In genomic region chr7:128040205-128040604, GRCh38 we compare ENCODE assay signal across 28 cellular contexts.
"Had no signal": no experiment of that assay in that cellular context is flagged by ENCODE, and none has a peak within 500 bp of the region (broad histone marks: within the 10 kb centered on the region; RNA-seq: fewer than 3 reads in every experiment).

No MANE protein-coding gene starts in this region.

- H3K27me3 Mint-ChIP-seq: stimulated activated memory B cell treated with anti-CD40 and anti-IgM and Interleukin-4, amounts not matched to agents 10 μg/mL and 1 μg/mL and 100 μg/mL, for 72 hours; stimulated activated naive B cell treated with anti-CD40 and anti-IgM and Interleukin-4, amounts not matched to agents 10 μg/mL and 1 μg/mL and 100 μg/mL, for 72 hours; stimulated activated naive CD8-positive, alpha-beta T cell treated with anti-CD3 and anti-CD28 coated beads, Interleukin-15, amount 100 ng/mL, for 72 hours; stimulated activated naive CD8-positive, alpha-beta T cell treated with anti-CD3 and anti-CD28 coated beads, Interleukin-15, Interleukin-2, amounts not matched to agents 100 ng/mL and 50 ng/mL, for 24 hours; type B pancreatic cell had no signal

- ATAC-seq: stimulated activated effector memory CD8-positive, alpha-beta T cell treated with anti-CD3 and anti-CD28 coated beads, Interleukin-12 subunit alpha, Interleukin-12 subunit beta, amount 100 ng/mL, for 72 hours; stimulated activated memory B cell treated with anti-CD40 and anti-IgM and Interleukin-4, amounts not matched to agents 10 μg/mL and 1 μg/mL and 100 μg/mL, for 72 hours; stimulated activated naive B cell treated with anti-CD40 and anti-IgM and Interleukin-4, amounts not matched to agents 10 μg/mL and 1 μg/mL and 100 μg/mL, for 72 hours; stimulated activated naive CD8-positive, alpha-beta T cell treated with anti-CD3 and anti-CD28 coated beads, Interleukin-15, amount 100 ng/mL, for 72 hours; stimulated activated naive CD8-positive, alpha-beta T cell treated with anti-CD3 and anti-CD28 coated beads, Interleukin-15, Interleukin-2, amounts not matched to agents 100 U/mL and 50 U/mL, for 24 hours; upper lobe of right lung had no signal

- H3K4me3 Mint-ChIP-seq: stimulated activated effector memory CD8-positive, alpha-beta T cell treated with anti-CD3 and anti-CD28 coated beads, Interleukin-12 subunit alpha, Interleukin-12 subunit beta, amount 100 ng/mL, for 72 hours; stimulated activated memory B cell treated with anti-CD40 and anti-IgM and Interleukin-4, amounts not matched to agents 10 μg/mL and 1 μg/mL and 100 μg/mL, for 72 hours; stimulated activated naive B cell treated with anti-CD40 and anti-IgM and Interleukin-4, amounts not matched to agents 10 μg/mL and 1 μg/mL and 100 μg/mL, for 72 hours; stimulated activated naive CD8-positive, alpha-beta T cell treated with anti-CD3 and anti-CD28 coated beads, Interleukin-15, amount 100 ng/mL, for 72 hours; stimulated activated naive CD8-positive, alpha-beta T cell treated with anti-CD3 and anti-CD28 coated beads, Interleukin-15, Interleukin-2, amounts not matched to agents 100 ng/mL and 50 ng/mL, for 24 hours; type B pancreatic cell had no signal

- H3K36me3 ChIP-seq: thoracic aorta, thyroid gland, tibial nerve, transverse colon, upper lobe of left lung, upper lobe of right lung, uterus, vagina had no signal

- DNase-seq: stimulated activated CD4-positive, alpha-beta T cell treated with anti-CD3 and anti-CD28 coated beads, Interleukin-2, amount 100 ng/mL, for 48 hours; stimulated activated CD4-positive, alpha-beta T cell treated with anti-CD3 and anti-CD28 coated beads, Interleukin-4, amount 100 ng/mL, for 1 hour; stimulated activated CD4-positive, alpha-beta T cell treated with anti-CD3 and anti-CD28 coated beads, Interleukin-4, amount 100 ng/mL, for 24 hours; stimulated activated CD4-positive, alpha-beta T cell treated with anti-CD3 and anti-CD28 coated beads, Interleukin-4, amount 100 ng/mL, for 4 hours; stimulated activated CD8-positive, alpha-beta memory T cell treated with anti-CD3 and anti-CD28 coated beads, Interleukin-4, amount 100 ng/mL, for 48 hours; stimulated activated naive B cell treated with anti-CD40 and anti-IgM and Interleukin-4, amounts not matched to agents 10 μg/mL and 1 μg/mL and 100 μg/mL, for 72 hours; stimulated activated naive CD4-positive, alpha-beta T cell; stimulated activated naive CD4-positive, alpha-beta T cell treated with Interleukin-2 at 50 U/mL for 16 hours; stimulated activated naive CD8-positive, alpha-beta T cell treated with anti-CD3 and anti-CD28 coated beads, Interleukin-15, amount 100 ng/mL, for 72 hours; stimulated activated naive CD8-positive, alpha-beta T cell treated with anti-CD3 and anti-CD28 coated beads, Interleukin-15, Interleukin-2, amounts not matched to agents 100 U/mL and 50 U/mL, for 24 hours; stomach; substantia nigra; testis; thyroid gland; tibial artery; transverse colon; trophoblast cell; upper lobe of left lung; upper lobe of right lung; uterus had no signal

- H3K4me3 ChIP-seq: stomach, suprapubic skin, testis, thoracic aorta, thyroid gland, tibial artery, tibial nerve, transverse colon, upper lobe of left lung, upper lobe of right lung, uterus, vagina had no signal

- H3K9me3 Mint-ChIP-seq: stimulated activated effector memory CD8-positive, alpha-beta T cell treated with anti-CD3 and anti-CD28 coated beads, Interleukin-12 subunit alpha, Interleukin-12 subunit beta, amount 100 ng/mL, for 72 hours; stimulated activated memory B cell treated with anti-CD40 and anti-IgM and Interleukin-4, amounts not matched to agents 10 μg/mL and 1 μg/mL and 100 μg/mL, for 72 hours; stimulated activated naive B cell treated with anti-CD40 and anti-IgM and Interleukin-4, amounts not matched to agents 10 μg/mL and 1 μg/mL and 100 μg/mL, for 72 hours; stimulated activated naive CD8-positive, alpha-beta T cell treated with anti-CD3 and anti-CD28 coated beads, Interleukin-15, amount 100 ng/mL, for 72 hours; stimulated activated naive CD8-positive, alpha-beta T cell treated with anti-CD3 and anti-CD28 coated beads, Interleukin-15, Interleukin-2, amounts not matched to agents 100 ng/mL and 50 ng/mL, for 24 hours; type B pancreatic cell had no signal

- H3K27ac ChIP-seq: stomach, suprapubic skin, testis, thoracic aorta, thyroid gland, tibial artery, tibial nerve, transverse colon, upper lobe of left lung, upper lobe of right lung, uterus, vagina had no signal

- H3K4me1 ChIP-seq: testis, thyroid gland, upper lobe of left lung, uterus, vagina had no signal

- H3K27ac Mint-ChIP-seq: stimulated activated effector memory CD8-positive, alpha-beta T cell treated with anti-CD3 and anti-CD28 coated beads, Interleukin-12 subunit alpha, Interleukin-12 subunit beta, amount 100 ng/mL, for 72 hours; stimulated activated memory B cell treated with anti-CD40 and anti-IgM and Interleukin-4, amounts not matched to agents 10 μg/mL and 1 μg/mL and 100 μg/mL, for 72 hours; stimulated activated naive B cell treated with anti-CD40 and anti-IgM and Interleukin-4, amounts not matched to agents 10 μg/mL and 1 μg/mL and 100 μg/mL, for 72 hours; stimulated activated naive CD8-positive, alpha-beta T cell treated with anti-CD3 and anti-CD28 coated beads, Interleukin-15, amount 100 ng/mL, for 72 hours; stimulated activated naive CD8-positive, alpha-beta T cell treated with anti-CD3 and anti-CD28 coated beads, Interleukin-15, Interleukin-2, amounts not matched to agents 100 ng/mL and 50 ng/mL, for 24 hours; type B pancreatic cell had no signal

- H3K9me3 ChIP-seq: stomach, suprapubic skin, testis, thoracic aorta, thyroid gland, tibial artery, tibial nerve, transverse colon, upper lobe of left lung, upper lobe of right lung, uterus, vagina had no signal

- H3K36me3 Mint-ChIP-seq: stimulated activated memory B cell treated with anti-CD40 and anti-IgM and Interleukin-4, amounts not matched to agents 10 μg/mL and 1 μg/mL and 100 μg/mL, for 72 hours; type B pancreatic cell had no signal
